ENCODE assay signal across 14 cellular contexts in genomic region chr22:48488611-48489456, GRCh38.
DNase-seq lines count a peak whose midpoint lies in the region; ATAC-seq and TF ChIP-seq lines count a peak whose summit lies in the region.
"Had no signal": no experiment of that assay in that cellular context is flagged by ENCODE, and none has a peak within 500 bp of the region (broad histone marks: within the 10 kb centered on the region; RNA-seq: fewer than 3 reads in every experiment).

No MANE protein-coding gene starts in this region.

- no peak for TF ChIP-seq CTCF in vagina (IDR thresholded peaks at IDR 0.05)

- WGBS in thymus, result 13% methylated on average over 74 of the region's 76 CpGs

- H3K36me3 ChIP-seq in thymus (ENCODE audit: control insufficient read depth, insufficient read depth), result no peaks in the 10 kb centered on the region
- no peaks in the 10 kb centered on the region for H3K36me3 ChIP-seq in vagina
- H3K36me3 ChIP-seq: left ventricle myocardium inferior, pancreas had no signal

- intact Hi-C loops in vagina (cut with DNase I), result no loop called here

- no peaks in the 10 kb centered on the region for H3K9me3 Mint-ChIP-seq in stimulated activated effector memory CD8-positive, alpha-beta T cell treated with anti-CD3 and anti-CD28 coated beads, Interleukin-12 subunit alpha, Interleukin-12 subunit beta, amount 100 ng/mL, for 72 hours

- TF ChIP-seq POLR2A in vagina (IDR thresholded peaks at IDR 0.05), result no peak

- no peak for ATAC-seq in stimulated activated effector memory CD8-positive, alpha-beta T cell treated with anti-CD3 and anti-CD28 coated beads, Interleukin-12 subunit alpha, Interleukin-12 subunit beta, amount 100 ng/mL, for 72 hours

- no peaks in the 10 kb centered on the region for H3K36me3 Mint-ChIP-seq in stimulated activated effector memory CD8-positive, alpha-beta T cell treated with anti-CD3 and anti-CD28 coated beads, Interleukin-12 subunit alpha, Interleukin-12 subunit beta, amount 100 ng/mL, for 72 hours

- H3K4me3 ChIP-seq in thymus (ENCODE audit: low read length) (peak overlapping the region; percentile 53), vagina (no peak overlapping the region)

- peaks cover 4% of the 10 kb centered on the region for H3K4me1 ChIP-seq in thymus (ENCODE audit: control insufficient read depth, insufficient read depth, low read length)
- H3K4me1 ChIP-seq in vagina, result peaks cover 17% of the 10 kb centered on the region
- H3K4me1 ChIP-seq: pancreas had no signal

- H3K27me3 ChIP-seq in thymus (ENCODE audit: control insufficient read depth, insufficient read depth) (peaks cover 74% of the 10 kb centered on the region), vagina (no peaks in the 10 kb centered on the region)

- no peaks in the 10 kb centered on the region for H3K9me3 ChIP-seq in thymus (ENCODE audit: control insufficient read depth)
- no peaks in the 10 kb centered on the region for H3K9me3 ChIP-seq in vagina
- H3K9me3 ChIP-seq: left ventricle myocardium inferior, pancreas had no signal

- no peaks in the 10 kb centered on the region for H3K4me1 Mint-ChIP-seq in stimulated activated effector memory CD8-positive, alpha-beta T cell treated with anti-CD3 and anti-CD28 coated beads, Interleukin-12 subunit alpha, Interleukin-12 subunit beta, amount 100 ng/mL, for 72 hours

- no peak overlapping the region for H3K4me3 Mint-ChIP-seq in stimulated activated effector memory CD8-positive, alpha-beta T cell treated with anti-CD3 and anti-CD28 coated beads, Interleukin-12 subunit alpha, Interleukin-12 subunit beta, amount 100 ng/mL, for 72 hours

- no peak overlapping the region for H3K27ac Mint-ChIP-seq in stimulated activated effector memory CD8-positive, alpha-beta T cell treated with anti-CD3 and anti-CD28 coated beads, Interleukin-12 subunit alpha, Interleukin-12 subunit beta, amount 100 ng/mL, for 72 hours

- DNase-seq in NCI-H748 (lab: John Stamatoyannopoulos, UW; ENCODE audit: unreplicated experiment) (peak; percentile 55), NCI-H748 treated with DMSO at 0.1 percent for 48 hours (lab: John Stamatoyannopoulos, UW) (no peak), astrocyte of the hippocampus (ENCODE audit: low read depth, low spot score) (peak; percentile 53), mesenteric fat pad (ENCODE audit: low spot score) (peak; percentile 75), vagina (ENCODE audit: extremely low spot score in 2 of 2) (no peak)
- no peak for DNase-seq in stimulated activated effector memory CD8-positive, alpha-beta T cell treated with anti-CD3 and anti-CD28 coated beads, Interleukin-12 subunit alpha, Interleukin-12 subunit beta, amount 100 ng/mL, for 72 hours (ENCODE audit: low spot score in 2 of 2)
- no peak for DNase-seq in stimulated activated CD4-positive, alpha-beta T cell treated with anti-CD3 and anti-CD28 coated beads, Interleukin-15, amount 100 ng/mL, for 24 hours
- DNase-seq: activated CD4-positive, alpha-beta T cell treated with anti-CD3 and anti-CD28 coated beads, Interleukin-2, amount 50 U/mL, for 4 hours; activated gamma-delta T cell; left ventricle myocardium inferior; stimulated activated CD4-positive, alpha-beta T cell treated with anti-CD3 and anti-CD28 coated beads, Interleukin-4, amount 100 ng/mL, for 4 hours; T-helper 1 cell had no signal

- H3K27ac ChIP-seq in thymus (ENCODE audit: low read depth) (no peak overlapping the region), vagina (no peak overlapping the region)
- H3K27ac ChIP-seq: left ventricle myocardium inferior, pancreas had no signal

Comparison
In these comparisons a context has a peak if more than half of its experiments do, and no peak if none do; other contexts are left out.
1. DNase-seq: peak in NCI-H748 (single experiment), astrocyte of the hippocampus (single experiment) and mesenteric fat pad (single experiment); none in NCI-H748 treated with DMSO at 0.1 percent for 48 hours (single experiment), stimulated activated effector memory CD8-positive, alpha-beta T cell treated with anti-CD3 and anti-CD28 coated beads, Interleukin-12 subunit alpha, Interleukin-12 subunit beta, amount 100 ng/mL, for 72 hours (0 of 2), vagina (0 of 2) and stimulated activated CD4-positive, alpha-beta T cell treated with anti-CD3 and anti-CD28 coated beads, Interleukin-15, amount 100 ng/mL, for 24 hours (single experiment).